39 cellular contexts compared by ENCODE assay signal in genomic region chr20:54773643-54774000, GRCh38.
"Had no signal": no experiment of that assay in that cellular context is flagged by ENCODE, and none has a peak within 500 bp of the region (broad histone marks: within the 10 kb centered on the region; RNA-seq: fewer than 3 reads in every experiment).

No MANE protein-coding gene starts in this region.

- H3K4me1 Mint-ChIP-seq: activated CD4-positive, alpha-beta memory T cell treated with anti-CD3 and anti-CD28 coated beads, Interleukin-2, amount 10 ng/mL, durations not matched to agents 7 days and 5 days; activated CD4-positive, alpha-beta T cell treated with anti-CD3 and anti-CD28 coated beads for 36 hours; activated CD4-positive, alpha-beta T cell treated with anti-CD3 and anti-CD28 coated beads, Interleukin-2, amount 10 ng/mL, durations not matched to agents 7 days and 5 days; activated CD8-positive, alpha-beta memory T cell treated with anti-CD3 and anti-CD28 coated beads, Interleukin-2, amount 10 ng/mL, durations not matched to agents 7 days and 5 days; activated naive CD4-positive, alpha-beta T cell treated with anti-CD3 and anti-CD28 coated beads, Interleukin-2, amount 10 ng/mL, durations not matched to agents 7 days and 5 days; activated naive CD4-positive, alpha-beta T cell treated with anti-CD3 and anti-CD28 coated beads, Interleukin-2, amount 50 U/mL, for 24 hours; activated naive CD8-positive, alpha-beta T cell treated with anti-CD3 and anti-CD28 coated beads, Interleukin-2, amount 10 ng/mL, durations not matched to agents 7 days and 5 days; activated naive CD8-positive, alpha-beta T cell treated with anti-CD3 and anti-CD28 coated beads, Interleukin-2, amount 50 U/mL, for 24 hours; brain; central memory CD8-positive, alpha-beta T cell; WTC11 had no signal

- ATAC-seq: activated CD4-positive, alpha-beta T cell treated with anti-CD3 and anti-CD28 coated beads for 36 hours; activated CD4-positive, CD25-positive, alpha-beta regulatory T cell treated with anti-CD3 and anti-CD28 coated beads, Interleukin-2, amount 50 U/mL, for 24 hours; activated CD8-positive, alpha-beta memory T cell treated with anti-CD3 and anti-CD28 coated beads, Interleukin-2, amount 10 ng/mL, durations not matched to agents 7 days and 5 days; activated CD8-positive, alpha-beta T cell treated with anti-CD3 and anti-CD28 coated beads, Interleukin-2, amount 10 ng/mL, durations not matched to agents 7 days and 5 days; activated naive CD8-positive, alpha-beta T cell treated with anti-CD3 and anti-CD28 coated beads, Interleukin-2, amount 50 U/mL, for 24 hours; WTC11 had no signal

- H3K36me3 ChIP-seq: ascending aorta, cardiac muscle cell, WERI-Rb-1 had no signal

- H3K9me3 Mint-ChIP-seq: activated CD4-positive, alpha-beta T cell treated with anti-CD3 and anti-CD28 coated beads, Interleukin-2, amount 10 ng/mL, durations not matched to agents 7 days and 5 days; activated naive CD4-positive, alpha-beta T cell treated with anti-CD3 and anti-CD28 coated beads, Interleukin-2, amount 50 U/mL, for 24 hours; activated naive CD8-positive, alpha-beta T cell treated with anti-CD3 and anti-CD28 coated beads, Interleukin-2, amount 10 ng/mL, durations not matched to agents 7 days and 5 days; activated T-cell treated with anti-CD3 and anti-CD28 coated beads, Interleukin-2, amount 50 U/mL, for 24 hours had no signal

- H3K36me3 Mint-ChIP-seq: activated CD8-positive, alpha-beta memory T cell treated with anti-CD3 and anti-CD28 coated beads, Interleukin-2, amount 10 ng/mL, durations not matched to agents 7 days and 5 days; activated naive CD4-positive, alpha-beta T cell treated with anti-CD3 and anti-CD28 coated beads, Interleukin-2, amount 10 ng/mL, durations not matched to agents 7 days and 5 days; activated naive CD4-positive, alpha-beta T cell treated with anti-CD3 and anti-CD28 coated beads, Interleukin-2, amount 50 U/mL, for 24 hours; activated naive CD8-positive, alpha-beta T cell; activated naive CD8-positive, alpha-beta T cell treated with anti-CD3 and anti-CD28 coated beads, Interleukin-2, amount 10 ng/mL, durations not matched to agents 7 days and 5 days; brain had no signal

- H3K27me3 Mint-ChIP-seq: activated CD4-positive, alpha-beta memory T cell treated with anti-CD3 and anti-CD28 coated beads, Interleukin-2, amount 10 ng/mL, durations not matched to agents 7 days and 5 days; activated CD4-positive, alpha-beta T cell treated with anti-CD3 and anti-CD28 coated beads, Interleukin-2, amount 10 ng/mL, durations not matched to agents 7 days and 5 days; activated CD8-positive, alpha-beta memory T cell treated with anti-CD3 and anti-CD28 coated beads, Interleukin-2, amount 10 ng/mL, durations not matched to agents 7 days and 5 days; activated naive CD4-positive, alpha-beta T cell treated with anti-CD3 and anti-CD28 coated beads, Interleukin-2, amount 10 ng/mL, durations not matched to agents 7 days and 5 days; activated naive CD8-positive, alpha-beta T cell treated with anti-CD3 and anti-CD28 coated beads, Interleukin-2, amount 10 ng/mL, durations not matched to agents 7 days and 5 days; activated naive CD8-positive, alpha-beta T cell treated with anti-CD3 and anti-CD28 coated beads, Interleukin-2, amount 50 U/mL, for 24 hours; activated T-cell treated with anti-CD3 and anti-CD28 coated beads, Interleukin-2, amount 50 U/mL, for 24 hours; central memory CD8-positive, alpha-beta T cell had no signal

- FAIRE-seq: bronchial epithelial cell had no signal

- H3K9me3 ChIP-seq: ascending aorta had no signal

- H3K27me3 ChIP-seq: ascending aorta, cardiac muscle cell had no signal

- H3K27ac ChIP-seq: ascending aorta, WERI-Rb-1 had no signal

- H3K4me3 ChIP-seq: ascending aorta, cardiac muscle cell had no signal

- H3K4me1 ChIP-seq: ascending aorta had no signal

- H3K27ac Mint-ChIP-seq: activated CD4-positive, alpha-beta memory T cell treated with anti-CD3 and anti-CD28 coated beads, Interleukin-2, amount 10 ng/mL, durations not matched to agents 7 days and 5 days; activated CD4-positive, alpha-beta T cell treated with anti-CD3 and anti-CD28 coated beads for 36 hours; activated CD4-positive, alpha-beta T cell treated with anti-CD3 and anti-CD28 coated beads, Interleukin-2, amount 10 ng/mL, durations not matched to agents 7 days and 5 days; activated CD8-positive, alpha-beta memory T cell treated with anti-CD3 and anti-CD28 coated beads, Interleukin-2, amount 10 ng/mL, durations not matched to agents 7 days and 5 days; activated CD8-positive, alpha-beta T cell treated with anti-CD3 and anti-CD28 coated beads, Interleukin-2, amount 10 ng/mL, durations not matched to agents 7 days and 5 days; activated naive CD4-positive, alpha-beta T cell treated with anti-CD3 and anti-CD28 coated beads, Interleukin-2, amount 10 ng/mL, durations not matched to agents 7 days and 5 days; activated naive CD4-positive, alpha-beta T cell treated with anti-CD3 and anti-CD28 coated beads, Interleukin-2, amount 50 U/mL, for 24 hours; activated naive CD8-positive, alpha-beta T cell; activated naive CD8-positive, alpha-beta T cell treated with anti-CD3 and anti-CD28 coated beads, Interleukin-2, amount 10 ng/mL, durations not matched to agents 7 days and 5 days; activated naive CD8-positive, alpha-beta T cell treated with anti-CD3 and anti-CD28 coated beads, Interleukin-2, amount 50 U/mL, for 24 hours; activated T-cell treated with anti-CD3 and anti-CD28 coated beads, Interleukin-2, amount 50 U/mL, for 24 hours; activated T-helper 2 cell treated with anti-CD3 and anti-CD28 coated beads, Interferon-gamma antibody, Interleukin-2, Interleukin-4, amounts not matched to agents 10 μg/mL and 5 μg/mL and 100 μg/mL, durations not matched to agents 14 hours and 24 hours and 36 hours; brain; T-helper 1 cell treated with Interleukin-12 subunit alpha and Interleukin-12 subunit beta and Interleukin-4 antibody, amounts not matched to agents 30 μg/mL and 1 μg/mL, for 36 hours; T-helper 2 cell treated with Interferon-gamma antibody and Interleukin-4, amounts not matched to agents 5 μg/mL and 100 μg/mL, for 36 hours; WTC11 had no signal

- DNase-seq: activated CD4-positive, alpha-beta memory T cell treated with anti-CD3 and anti-CD28 coated beads, Interleukin-2, amount 10 ng/mL, durations not matched to agents 7 days and 5 days; activated CD4-positive, alpha-beta T cell treated with anti-CD3 and anti-CD28 coated beads for 1 hour; activated CD4-positive, alpha-beta T cell treated with anti-CD3 and anti-CD28 coated beads for 36 hours; activated CD4-positive, alpha-beta T cell treated with anti-CD3 and anti-CD28 coated beads for 48 hours; activated CD4-positive, alpha-beta T cell treated with anti-CD3 and anti-CD28 coated beads, Interleukin-2, amount 10 ng/mL, durations not matched to agents 7 days and 5 days; activated CD4-positive, alpha-beta T cell treated with anti-CD3 and anti-CD28 coated beads, Interleukin-2, amount 50 U/mL, for 48 hours; activated CD4-positive, CD25-positive, alpha-beta regulatory T cell; activated CD8-positive, alpha-beta memory T cell treated with anti-CD3 and anti-CD28 coated beads for 24 hours; activated CD8-positive, alpha-beta memory T cell treated with anti-CD3 and anti-CD28 coated beads, Interleukin-2, amount 10 ng/mL, durations not matched to agents 7 days and 5 days; activated CD8-positive, alpha-beta memory T cell treated with anti-CD3 and anti-CD28 coated beads, Interleukin-2, amount 50 U/mL, for 48 hours; activated CD8-positive, alpha-beta T cell treated with anti-CD3 and anti-CD28 coated beads, Interleukin-2, amount 10 ng/mL, durations not matched to agents 7 days and 5 days; activated effector memory CD4-positive, alpha-beta T cell treated with Interleukin-2 at 50 U/mL for 16 hours; activated gamma-delta T cell; activated naive CD4-positive, alpha-beta T cell treated with anti-CD3 and anti-CD28 coated beads, Interleukin-2, amount 10 ng/mL, durations not matched to agents 7 days and 5 days; activated naive CD4-positive, alpha-beta T cell treated with Interleukin-2 at 50 U/mL for 16 hours; activated naive CD8-positive, alpha-beta T cell treated with anti-CD3 and anti-CD28 coated beads, Interleukin-2, amount 10 ng/mL, durations not matched to agents 7 days and 5 days; activated naive CD8-positive, alpha-beta T cell treated with anti-CD3 and anti-CD28 coated beads, Interleukin-2, amount 50 U/mL, for 24 hours; activated T-cell treated with anti-CD3 and anti-CD28 coated beads, Interleukin-2, amount 50 U/mL, for 24 hours; activated T-cell treated with anti-CD3 and anti-CD28 coated beads, Interleukin-2, amount 50 U/mL, for 48 hours; amygdala; anterior cingulate cortex; caudate nucleus; cerebellar nuclear complex; T-helper 1 cell; T-helper 2 cell; T-helper 9 cell; WERI-Rb-1 had no signal

- H3K4me3 Mint-ChIP-seq: activated CD4-positive, alpha-beta memory T cell treated with anti-CD3 and anti-CD28 coated beads, Interleukin-2, amount 10 ng/mL, durations not matched to agents 7 days and 5 days; activated CD4-positive, alpha-beta T cell treated with anti-CD3 and anti-CD28 coated beads for 36 hours; activated CD4-positive, alpha-beta T cell treated with anti-CD3 and anti-CD28 coated beads, Interleukin-2, amount 10 ng/mL, durations not matched to agents 7 days and 5 days; activated CD8-positive, alpha-beta memory T cell treated with anti-CD3 and anti-CD28 coated beads, Interleukin-2, amount 10 ng/mL, durations not matched to agents 7 days and 5 days; activated CD8-positive, alpha-beta T cell treated with anti-CD3 and anti-CD28 coated beads, Interleukin-2, amount 10 ng/mL, durations not matched to agents 7 days and 5 days; activated naive CD4-positive, alpha-beta T cell treated with anti-CD3 and anti-CD28 coated beads, Interleukin-2, amount 10 ng/mL, durations not matched to agents 7 days and 5 days; activated naive CD4-positive, alpha-beta T cell treated with anti-CD3 and anti-CD28 coated beads, Interleukin-2, amount 50 U/mL, for 24 hours; activated naive CD8-positive, alpha-beta T cell; activated naive CD8-positive, alpha-beta T cell treated with anti-CD3 and anti-CD28 coated beads, Interleukin-2, amount 10 ng/mL, durations not matched to agents 7 days and 5 days; activated naive CD8-positive, alpha-beta T cell treated with anti-CD3 and anti-CD28 coated beads, Interleukin-2, amount 50 U/mL, for 24 hours; activated T-cell treated with anti-CD3 and anti-CD28 coated beads, Interleukin-2, amount 50 U/mL, for 24 hours; brain; central memory CD8-positive, alpha-beta T cell; T-helper 1 cell treated with Interleukin-12 subunit alpha and Interleukin-12 subunit beta and Interleukin-4 antibody, amounts not matched to agents 30 μg/mL and 1 μg/mL, for 36 hours; T-helper 2 cell treated with Interferon-gamma antibody and Interleukin-4, amounts not matched to agents 5 μg/mL and 100 μg/mL, for 36 hours; WTC11 had no signal
